31 cellular contexts compared by ENCODE assay signal in the genomic region with DNA sequence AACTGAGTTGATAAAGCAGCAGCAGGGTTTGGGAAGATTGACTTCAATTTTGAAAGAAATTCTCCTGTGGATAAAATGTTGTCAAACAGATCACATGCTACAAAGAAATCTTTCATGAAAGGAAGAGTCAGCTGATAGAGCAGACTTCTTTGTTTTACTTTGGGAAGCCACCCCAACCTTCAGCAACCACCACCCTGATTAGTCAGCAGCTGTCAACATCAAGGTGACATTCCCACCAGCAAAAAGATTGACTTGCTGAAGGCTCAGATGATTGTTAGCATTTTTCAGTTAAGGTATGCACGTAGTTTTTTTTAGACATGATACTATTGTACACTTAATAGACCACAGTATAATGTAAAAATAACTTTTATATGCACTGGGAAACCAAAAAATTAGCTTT.
"Had no signal": no experiment of that assay in that cellular context is flagged by ENCODE, and none has a peak within 500 bp of the region (broad histone marks: within the 10 kb centered on the region; RNA-seq: fewer than 3 reads in every experiment).

No MANE protein-coding gene starts in this region.

- ATAC-seq: activated CD4-positive, alpha-beta T cell treated with anti-CD3 and anti-CD28 coated beads for 36 hours; activated CD8-positive, alpha-beta memory T cell treated with anti-CD3 and anti-CD28 coated beads, Interleukin-2, amount 10 ng/mL, durations not matched to agents 7 days and 5 days; activated CD8-positive, alpha-beta T cell treated with anti-CD3 and anti-CD28 coated beads, Interleukin-2, amount 10 ng/mL, durations not matched to agents 7 days and 5 days; activated T-cell treated with anti-CD3 and anti-CD28 coated beads, Interleukin-2, amount 50 U/mL, for 72 hours; gastroesophageal sphincter; heart right ventricle had no signal

- H3K4me1 Mint-ChIP-seq: activated CD4-positive, alpha-beta T cell treated with anti-CD3 and anti-CD28 coated beads for 36 hours; central memory CD8-positive, alpha-beta T cell had no signal

- H3K27ac ChIP-seq: brain microvascular endothelial cell, colonic mucosa, esophagus squamous epithelium, gastroesophageal sphincter, heart right ventricle had no signal

- H3K27me3 ChIP-seq: brain microvascular endothelial cell, colonic mucosa, esophagus squamous epithelium, gastroesophageal sphincter, heart right ventricle had no signal

- H3K9me3 Mint-ChIP-seq: activated CD4-positive, alpha-beta memory T cell treated with anti-CD3 and anti-CD28 coated beads for 36 hours; activated CD4-positive, alpha-beta T cell treated with anti-CD3 and anti-CD28 coated beads, Interleukin-2, amount 10 ng/mL, durations not matched to agents 24 days and 14 days; activated T-cell treated with anti-CD3 and anti-CD28 coated beads, Interleukin-2, amount 50 U/mL, for 24 hours; activated T-cell treated with anti-CD3 and anti-CD28 coated beads, Interleukin-2, amount 50 U/mL, for 72 hours; central memory CD8-positive, alpha-beta T cell had no signal

- H3K27ac Mint-ChIP-seq: activated CD4-positive, alpha-beta memory T cell treated with anti-CD3 and anti-CD28 coated beads for 36 hours; activated CD4-positive, alpha-beta T cell treated with anti-CD3 and anti-CD28 coated beads for 36 hours; activated CD4-positive, alpha-beta T cell treated with anti-CD3 and anti-CD28 coated beads, Interleukin-2, amount 10 ng/mL, durations not matched to agents 24 days and 14 days; activated CD8-positive, alpha-beta memory T cell treated with anti-CD3 and anti-CD28 coated beads, Interleukin-2, amount 10 ng/mL, durations not matched to agents 7 days and 5 days; activated naive CD8-positive, alpha-beta T cell; activated T-cell treated with anti-CD3 and anti-CD28 coated beads, Interleukin-2, amount 50 U/mL, for 24 hours; activated T-cell treated with anti-CD3 and anti-CD28 coated beads, Interleukin-2, amount 50 U/mL, for 72 hours had no signal

- DNase-seq: activated CD4-positive, alpha-beta memory T cell treated with anti-CD3 and anti-CD28 coated beads for 36 hours; activated CD4-positive, alpha-beta T cell treated with anti-CD3 and anti-CD28 coated beads for 36 hours; activated CD4-positive, alpha-beta T cell treated with anti-CD3 and anti-CD28 coated beads, Interleukin-2, amount 10 ng/mL, durations not matched to agents 24 days and 14 days; activated CD4-positive, CD25-positive, alpha-beta regulatory T cell; activated CD4-positive, CD25-positive, alpha-beta regulatory T cell treated with anti-CD3 and anti-CD28 coated beads, Interleukin-2, amount 50 U/mL, for 72 hours; activated CD8-positive, alpha-beta memory T cell treated with anti-CD3 and anti-CD28 coated beads, Interleukin-2, amount 10 ng/mL, durations not matched to agents 7 days and 5 days; activated CD8-positive, alpha-beta memory T cell treated with anti-CD3 and anti-CD28 coated beads, Interleukin-2, amount 50 U/mL, for 4 hours; activated CD8-positive, alpha-beta T cell treated with anti-CD3 and anti-CD28 coated beads, Interleukin-2, amount 10 ng/mL, durations not matched to agents 7 days and 5 days; activated gamma-delta T cell; activated naive CD4-positive, alpha-beta T cell; activated naive CD4-positive, alpha-beta T cell treated with anti-CD3 and anti-CD28 coated beads, Interleukin-2, amount 50 U/mL, for 16 hours; activated T-cell treated with anti-CD3 and anti-CD28 coated beads for 4 hours; activated T-cell treated with anti-CD3 and anti-CD28 coated beads, Interleukin-2, amount 50 U/mL, for 24 hours; activated T-cell treated with anti-CD3 and anti-CD28 coated beads, Interleukin-2, amount 50 U/mL, for 72 hours; amniotic stem cell; anterior cingulate cortex; brain microvascular endothelial cell; colonic mucosa; effector CD8-positive, alpha-beta T cell; erythroblast; esophagus squamous epithelium; foreskin melanocyte; heart right ventricle; T-helper 2 cell had no signal

- H3K9me3 ChIP-seq: colonic mucosa, esophagus squamous epithelium, gastroesophageal sphincter, heart right ventricle had no signal

- H3K4me3 ChIP-seq: colonic mucosa, esophagus squamous epithelium, gastroesophageal sphincter, heart right ventricle had no signal

- H3K4me3 Mint-ChIP-seq: activated CD4-positive, alpha-beta memory T cell treated with anti-CD3 and anti-CD28 coated beads for 36 hours; activated CD4-positive, alpha-beta T cell treated with anti-CD3 and anti-CD28 coated beads for 36 hours; activated CD4-positive, alpha-beta T cell treated with anti-CD3 and anti-CD28 coated beads, Interleukin-2, amount 10 ng/mL, durations not matched to agents 24 days and 14 days; activated CD8-positive, alpha-beta memory T cell treated with anti-CD3 and anti-CD28 coated beads, Interleukin-2, amount 10 ng/mL, durations not matched to agents 7 days and 5 days; activated CD8-positive, alpha-beta T cell treated with anti-CD3 and anti-CD28 coated beads, Interleukin-2, amount 10 ng/mL, durations not matched to agents 7 days and 5 days; activated naive CD8-positive, alpha-beta T cell; activated T-cell treated with anti-CD3 and anti-CD28 coated beads, Interleukin-2, amount 50 U/mL, for 24 hours; activated T-cell treated with anti-CD3 and anti-CD28 coated beads, Interleukin-2, amount 50 U/mL, for 72 hours; central memory CD8-positive, alpha-beta T cell had no signal

- FAIRE-seq: astrocyte, bronchial epithelial cell, endometrium, endothelial cell of umbilical vein had no signal

- H3K4me1 ChIP-seq: esophagus squamous epithelium, gastroesophageal sphincter, heart right ventricle had no signal

- H3K27me3 Mint-ChIP-seq: activated CD4-positive, alpha-beta memory T cell treated with anti-CD3 and anti-CD28 coated beads for 36 hours; activated CD4-positive, alpha-beta T cell treated with anti-CD3 and anti-CD28 coated beads for 36 hours; activated CD4-positive, alpha-beta T cell treated with anti-CD3 and anti-CD28 coated beads, Interleukin-2, amount 10 ng/mL, durations not matched to agents 24 days and 14 days; activated CD8-positive, alpha-beta memory T cell treated with anti-CD3 and anti-CD28 coated beads, Interleukin-2, amount 10 ng/mL, durations not matched to agents 7 days and 5 days; activated naive CD8-positive, alpha-beta T cell; activated T-cell treated with anti-CD3 and anti-CD28 coated beads, Interleukin-2, amount 50 U/mL, for 24 hours; central memory CD8-positive, alpha-beta T cell had no signal
